ENCODE assay signal across 8 cellular contexts in genomic region chr6:30066577-30067459, GRCh38. TPM values are rescaled to one million over a fixed set of nuclear protein-coding genes. Genes with fewer than 3 reads are reported as not detected.
A peak's percentile ranks its signal among the peaks of the same experiment; 100 is the strongest.
DNase-seq lines count a peak whose midpoint lies in the region; TF ChIP-seq lines count a peak whose summit lies in the region.

PPP1R11 (plus strand) TSS chr6:30067198; CDS start chr6:30067411, 213 bp downstream.

- H3K36me3 Mint-ChIP-seq in nephron (ENCODE audit: low read depth): peaks cover 43% of the 10 kb centered on the region
- H3K36me3 Mint-ChIP-seq in stimulated activated naive CD8-positive, alpha-beta T cell treated with anti-CD3 and anti-CD28 coated beads, Interleukin-15, Interleukin-2, amounts not matched to agents 100 ng/mL and 50 ng/mL, for 24 hours (ENCODE audit: low read depth): peaks cover 67% of the 10 kb centered on the region

- peak within 1 kb of the TSS; percentile 88 to 97 (median 90) for H3K27ac Mint-ChIP-seq in nephron
- peak within 1 kb of the TSS; percentile 95 for H3K27ac Mint-ChIP-seq in stimulated activated naive CD8-positive, alpha-beta T cell treated with anti-CD3 and anti-CD28 coated beads, Interleukin-15, Interleukin-2, amounts not matched to agents 100 ng/mL and 50 ng/mL, for 24 hours

- no peaks in the 10 kb centered on the region for H4K20me1 ChIP-seq in MM.1S (ENCODE audit: insufficient read depth, low read length)

- peaks cover 13% of the 10 kb centered on the region for H3F3A ChIP-seq in MM.1S (ENCODE audit: insufficient read depth, low read length)

- peaks cover 46% of the 10 kb centered on the region for H3K4me1 Mint-ChIP-seq in nephron
- peaks cover 66% of the 10 kb centered on the region for H3K4me1 Mint-ChIP-seq in stimulated activated naive CD8-positive, alpha-beta T cell treated with anti-CD3 and anti-CD28 coated beads, Interleukin-15, Interleukin-2, amounts not matched to agents 100 ng/mL and 50 ng/mL, for 24 hours (ENCODE audit: low read depth)

- peak within 1 kb of the TSS; percentile 89 to 94 (median 90) for H3K4me3 Mint-ChIP-seq in nephron
- H3K4me3 Mint-ChIP-seq in stimulated activated naive CD8-positive, alpha-beta T cell treated with anti-CD3 and anti-CD28 coated beads, Interleukin-15, Interleukin-2, amounts not matched to agents 100 ng/mL and 50 ng/mL, for 24 hours: peak within 1 kb of the TSS; percentile 95

- in situ Hi-C loops in HAP-1 (cut with MboI; ENCODE audit: low sequenced_read_pairs): no loop called here

- no peak for TF ChIP-seq CTCF in MM.1S (IDR thresholded peaks at IDR 0.05; ENCODE audit: low read length)
- no peak for TF ChIP-seq CTCF in fibroblast of the aortic adventitia (IDR thresholded peaks at IDR 0.05; ENCODE audit: insufficient read depth, low read length)
- TF ChIP-seq CTCF in nephron (IDR thresholded peaks at IDR 0.05; ENCODE audit: unreplicated experiment in 3 of 3): no peak

- peak within 1 kb of the TSS; percentile 94 for H2AFZ ChIP-seq in MM.1S (ENCODE audit: low read length)

- no peaks in the 10 kb centered on the region for H3K9me3 Mint-ChIP-seq in nephron
- H3K9me3 Mint-ChIP-seq in stimulated activated naive CD8-positive, alpha-beta T cell treated with anti-CD3 and anti-CD28 coated beads, Interleukin-15, Interleukin-2, amounts not matched to agents 100 ng/mL and 50 ng/mL, for 24 hours: no peaks in the 10 kb centered on the region

- peaks cover 40% of the 10 kb centered on the region for H3K27me3 Mint-ChIP-seq in nephron (ENCODE audit: low read depth)
- peaks cover 14% of the 10 kb centered on the region for H3K27me3 Mint-ChIP-seq in stimulated activated naive CD8-positive, alpha-beta T cell treated with anti-CD3 and anti-CD28 coated beads, Interleukin-15, Interleukin-2, amounts not matched to agents 100 ng/mL and 50 ng/mL, for 24 hours

- H3K27me3 ChIP-seq in HAP-1 (ENCODE audit: low read depth) (no peaks in the 10 kb centered on the region), MM.1S (replicated peaks; ENCODE audit: insufficient read depth, low read length) (no peaks in the 10 kb centered on the region)

- peak within 1 kb of the TSS; percentile 54 for H3K4me3 ChIP-seq in HAP-1
- peak within 1 kb of the TSS; percentile 73 for H3K4me3 ChIP-seq in MM.1S (ENCODE audit: low read length)
- peak within 1 kb of the TSS; percentile 94 for H3K4me3 ChIP-seq in fibroblast of the aortic adventitia (ENCODE audit: low read depth, low read length)

- no peaks in the 10 kb centered on the region for H3K9me2 ChIP-seq in MM.1S (replicated peaks; ENCODE audit: insufficient read depth, low read length)

- peak within 1 kb of the TSS; percentile 86 for H3K27ac ChIP-seq in MM.1S (ENCODE audit: low read length)

- H3K36me3 ChIP-seq in ES-I3 (ENCODE audit: insufficient read depth, low read length): no peaks in the 10 kb centered on the region; the same call in 1 of the 2 replicates
- H3K36me3 ChIP-seq in HAP-1 (replicated peaks): peaks cover 19% of the 10 kb centered on the region
- H3K36me3 ChIP-seq in MM.1S (replicated peaks; ENCODE audit: insufficient read depth, low read length): no peaks in the 10 kb centered on the region

- H3K9ac ChIP-seq in ES-I3 (ENCODE audit: low read depth, low read length): peak within 1 kb of the TSS; percentile 67
- H3K9ac ChIP-seq in MM.1S (ENCODE audit: low read length): peak within 1 kb of the TSS; percentile 68

- peaks cover 22% of the 10 kb centered on the region for H3K79me2 ChIP-seq in MM.1S (ENCODE audit: low read length)

- H3K4me2 ChIP-seq in MM.1S (ENCODE audit: low read depth, low read length): peak within 1 kb of the TSS; percentile 83

- no peaks in the 10 kb centered on the region; the same call in 1 of the 2 replicates for H3K4me1 ChIP-seq in ES-I3 (ENCODE audit: insufficient read depth, low read length)
- peaks cover 12% of the 10 kb centered on the region for H3K4me1 ChIP-seq in HAP-1
- H3K4me1 ChIP-seq in MM.1S (ENCODE audit: low read length): peaks cover 14% of the 10 kb centered on the region

- DNase-seq in HAP-1 (ENCODE audit: low spot score in 2 of 2) (peak; percentile 97 to 98), MM.1S (peak; percentile 98), SIG-M5 (lab: John Stamatoyannopoulos, UW) (peak; percentile 97), activated gamma-delta T cell (lab: John Stamatoyannopoulos, UW) (peak; percentile 89), fibroblast of the aortic adventitia (ENCODE audit: low read depth) (peak; percentile 99)

- H3K9me3 ChIP-seq in ES-I3 (ENCODE audit: control insufficient read depth, insufficient read depth, low read length): no peaks in the 10 kb centered on the region
- H3K9me3 ChIP-seq in HAP-1: no peaks in the 10 kb centered on the region
- H3K9me3 ChIP-seq in MM.1S (replicated peaks; ENCODE audit: insufficient read depth, low read length): no peaks in the 10 kb centered on the region

RNA-seq across cellular contexts. Expression of gene PPP1R11, which starts in this region (rescaled TPM):
- total RNA-seq in fibroblast of the aortic adventitia (ENCODE audit: low replicate concordance): 19.0 and 52.5 TPM in 2 replicates

Comparison
In these comparisons a context has a peak if more than half of its experiments do, and no peak if none do; other contexts are left out.
1. Peak in every context shown above with its lines: DNase-seq, H3K4me3 ChIP-seq and H3K27ac ChIP-seq.